ENCODE assay signal across 2 cellular contexts in genomic region chr13:84455143-84455905, GRCh38.
TF ChIP-seq lines count a peak whose summit lies in the region.

No MANE protein-coding gene starts in this region.

TF ChIP-seq in GM23338, 12 proteins besides CTCF, POLR2A, EP300 and RAD21:
- TF ChIP-seq ETS1 (IDR thresholded peaks at IDR 0.05) = no peak
- TF ChIP-seq STAT1 (IDR thresholded peaks at IDR 0.05; ENCODE audit: unreplicated experiment) = no peak
- no peak for TF ChIP-seq POLR2AphosphoS5 (IDR thresholded peaks at IDR 0.05; ENCODE audit: low read depth)

TF ChIP-seq in WTC11, 78 proteins besides CTCF, POLR2A, EP300 and RAD21:
- TF ChIP-seq ARID4B (CRISPR knock-in tag; IDR thresholded peaks at IDR 0.05; ENCODE audit: borderline replicate concordance) = no peak
- TF ChIP-seq CDX4 (CRISPR knock-in tag; IDR thresholded peaks at IDR 0.05; ENCODE audit: borderline replicate concordance) = no peak
- TF ChIP-seq TP53 (CRISPR knock-in tag; IDR thresholded peaks at IDR 0.05) = no peak
- TF ChIP-seq ERG (CRISPR knock-in tag; IDR thresholded peaks at IDR 0.05) = no peak
- TF ChIP-seq ZNF232 (CRISPR knock-in tag; IDR thresholded peaks at IDR 0.05) = no peak
- TF ChIP-seq JAZF1 (CRISPR knock-in tag; IDR thresholded peaks at IDR 0.05) = no peak
- no peak for TF ChIP-seq IRF1 (CRISPR knock-in tag; IDR thresholded peaks at IDR 0.05)
